Comparison of ENCODE assay signal across 3 cellular contexts in the genomic region with DNA sequence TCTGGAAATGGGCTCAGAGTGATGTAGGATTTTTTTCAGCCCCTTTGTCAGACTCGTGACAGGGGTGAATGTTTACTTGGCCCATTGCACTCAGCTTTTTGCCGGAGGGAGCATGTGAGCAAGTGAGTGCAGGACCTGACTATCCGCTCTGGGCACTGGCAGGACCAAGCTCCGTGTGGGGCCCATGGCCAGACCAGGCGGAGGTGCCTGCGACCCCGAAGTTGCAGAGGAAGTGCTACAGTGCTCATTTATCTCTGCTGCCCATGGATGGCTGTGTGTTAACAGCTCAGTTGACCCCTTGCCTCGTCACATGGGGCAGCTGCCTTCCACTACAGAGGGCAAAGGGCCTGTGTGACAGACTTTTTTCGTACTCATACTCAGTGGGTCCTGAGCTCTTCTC.
"Had no signal": no experiment of that assay in that cellular context is flagged by ENCODE, and none has a peak within 500 bp of the region (broad histone marks: within the 10 kb centered on the region; RNA-seq: fewer than 3 reads in every experiment).

No MANE protein-coding gene starts in this region.

- ATAC-seq: GM12878 had no signal

- H3K4me3 ChIP-seq: GM12878 had no signal

- DNase-seq: GDM1, GF-D8 had no signal
